In the genomic region with DNA sequence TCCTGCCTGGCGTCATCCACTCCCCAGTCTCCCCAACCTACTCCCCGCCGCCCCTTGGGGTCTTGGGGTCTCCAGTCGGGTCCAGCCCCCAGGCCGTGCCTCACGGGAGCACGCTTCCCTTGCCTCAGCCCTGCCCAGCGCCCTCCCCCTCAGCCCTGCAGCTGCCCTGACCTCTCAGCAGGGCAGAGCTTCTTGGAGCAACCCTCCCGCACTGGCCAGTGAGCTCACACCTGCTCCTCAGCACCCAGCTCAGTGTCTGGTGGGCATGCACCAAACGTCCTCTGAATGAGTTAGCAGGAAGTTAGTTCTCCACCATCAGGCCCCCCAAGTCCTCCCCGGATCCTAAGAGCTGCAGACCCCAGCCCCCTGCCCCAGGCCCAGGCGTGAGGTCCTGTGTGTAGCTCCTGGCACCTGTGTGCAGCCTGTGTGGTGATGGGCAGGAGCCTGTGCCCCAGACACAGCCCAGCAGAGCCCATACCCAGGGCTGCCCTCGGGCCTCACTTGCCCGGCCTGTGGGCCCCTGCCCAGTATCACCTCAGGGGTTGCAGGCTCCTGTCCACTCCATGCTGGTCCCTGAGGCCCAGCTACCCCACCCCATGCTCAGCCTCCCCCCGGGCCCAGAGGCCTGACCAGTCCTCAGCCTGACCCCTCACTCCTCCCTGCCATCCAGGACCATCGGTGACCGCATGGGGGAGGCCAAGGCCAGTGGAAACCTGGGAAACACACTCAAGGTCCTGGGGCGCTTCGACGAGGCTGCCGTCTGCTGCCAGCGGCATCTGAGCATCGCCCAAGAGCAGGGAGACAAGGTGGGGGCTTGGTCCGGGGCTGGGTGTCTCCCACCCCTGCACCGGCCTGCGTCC, we compare ENCODE assay signal across 1 cellular context.
TF ChIP-seq lines count a peak whose summit lies in the region.

No MANE protein-coding gene starts in this region.

TF ChIP-seq in H1, 55 proteins besides CTCF, POLR2A, EP300 and RAD21:
- no peak for TF ChIP-seq HDAC2 (IDR thresholded peaks at IDR 0.05; ENCODE audit: borderline replicate concordance in 1 of 2, low read depth in 2 of 2, low read length in 2 of 2)
- no peak for TF ChIP-seq CBX8 (IDR thresholded peaks at IDR 0.05; ENCODE audit: borderline replicate concordance, low read depth, low read length)
- TF ChIP-seq EZH2 (IDR thresholded peaks at IDR 0.05; ENCODE audit: low read depth, low read length, severe bottlenecking) = no peak
- no peak for TF ChIP-seq MAX (IDR thresholded peaks at IDR 0.05)
- TF ChIP-seq SIX5 (IDR thresholded peaks at IDR 0.05; ENCODE audit: low read depth, low read length) = no peak
- no peak for TF ChIP-seq RXRA (IDR thresholded peaks at IDR 0.05; ENCODE audit: insufficient read depth, low read depth, low read length)
- TF ChIP-seq SUZ12 (IDR thresholded peaks at IDR 0.05; ENCODE audit: low read length) = no peak
- TF ChIP-seq CREB1 (IDR thresholded peaks at IDR 0.05) = no peak
- no peak for TF ChIP-seq BCL11A (IDR thresholded peaks at IDR 0.05; ENCODE audit: low read depth in 2 of 2, low read length in 2 of 2)
- TF ChIP-seq SRF (IDR thresholded peaks at IDR 0.05; ENCODE audit: low read depth, low read length) = no peak
- TF ChIP-seq TEAD4 (IDR thresholded peaks at IDR 0.05; ENCODE audit: low read depth, low read length) = no peak
- TF ChIP-seq RNF2 (IDR thresholded peaks at IDR 0.05; ENCODE audit: borderline replicate concordance, low read depth, low read length, missing control alignments, poor library complexity, severe bottlenecking) = no peak
- TF ChIP-seq EGR1 (IDR thresholded peaks at IDR 0.05; ENCODE audit: borderline replicate concordance, low read depth, low read length) = no peak
- no peak for TF ChIP-seq HDAC6 (IDR thresholded peaks at IDR 0.05; ENCODE audit: low read depth, low read length)
- no peak for TF ChIP-seq TBP (IDR thresholded peaks at IDR 0.05; ENCODE audit: low read depth, low read length)
- TF ChIP-seq NANOG (IDR thresholded peaks at IDR 0.05; ENCODE audit: insufficient read depth, low read depth, low read length, poor library complexity, severe bottlenecking) = no peak
- TF ChIP-seq SP2 (IDR thresholded peaks at IDR 0.05; ENCODE audit: low read length) = no peak
